Comparison of ENCODE assay signal across 1 cellular context in genomic region chr3:15858547-15859506, GRCh38.
TF ChIP-seq lines count a peak whose summit lies in the region.

No MANE protein-coding gene starts in this region.

TF ChIP-seq in HepG2, 621 proteins besides CTCF, POLR2A, EP300 and RAD21 (continued from another document and continues in another):
- TF ChIP-seq PRDM15 (CRISPR knock-in tag; IDR thresholded peaks at IDR 0.05) (0 out of 2 replicates have a peak, but pooled peaks have one; percentile 46), TRIM24 (CRISPR knock-in tag; IDR thresholded peaks at IDR 0.05) (no peak), SIN3A (IDR thresholded peaks at IDR 0.05; ENCODE audit: borderline replicate concordance, low read depth, low read length) (peak; percentile 79), ZNF670 (CRISPR knock-in tag; IDR thresholded peaks at IDR 0.05; ENCODE audit: borderline replicate concordance) (no peak; the same call in 1 of the 2 replicates), ZNF510 (CRISPR knock-in tag; IDR thresholded peaks at IDR 0.05; ENCODE audit: low read depth) (no peak), DR1 (CRISPR knock-in tag; IDR thresholded peaks at IDR 0.05) (no peak), FOXC1 (CRISPR knock-in tag; IDR thresholded peaks at IDR 0.05; ENCODE audit: borderline replicate concordance) (no peak), ZBTB44 (CRISPR knock-in tag; IDR thresholded peaks at IDR 0.05) (no peak), KDM3A (CRISPR knock-in tag; IDR thresholded peaks at IDR 0.05; ENCODE audit: low read depth) (peak; percentile 78; the same call in 1 of the 2 replicates), TARDBP (CRISPR knock-in tag; IDR thresholded peaks at IDR 0.05) (no peak), TCF7L2 (IDR thresholded peaks at IDR 0.05; ENCODE audit: low read depth, low read length) (no peak), SRSF4 (IDR thresholded peaks at IDR 0.05; ENCODE audit: low read depth, low read length, poor library complexity, severe bottlenecking) (no peak), ZBTB8A (CRISPR knock-in tag; IDR thresholded peaks at IDR 0.05; ENCODE audit: borderline replicate concordance, low read depth) (no peak), EED (CRISPR knock-in tag; IDR thresholded peaks at IDR 0.05) (peak; percentile 78; the same call in 1 of the 2 replicates), MAF1 (CRISPR knock-in tag; IDR thresholded peaks at IDR 0.05; ENCODE audit: borderline replicate concordance) (no peak), PCBP2 (optimal IDR thresholded peaks at IDR 0.05; ENCODE audit: low read depth, low read length, poor library complexity, severe bottlenecking) (no peak), ARID4A (CRISPR knock-in tag; IDR thresholded peaks at IDR 0.05; ENCODE audit: borderline replicate concordance) (peak; percentile 78), ZNF468 (CRISPR knock-in tag; IDR thresholded peaks at IDR 0.05) (no peak), TEAD2 (CRISPR knock-in tag; IDR thresholded peaks at IDR 0.05) (no peak), SRSF9 (IDR thresholded peaks at IDR 0.05; ENCODE audit: borderline replicate concordance, insufficient read depth, low read depth, low read length, poor library complexity, severe bottlenecking) (no peak), ZFP91 (CRISPR knock-in tag; IDR thresholded peaks at IDR 0.05; ENCODE audit: borderline replicate concordance) (peak; percentile 72; the same call in 1 of the 2 replicates), ZNF230 (CRISPR knock-in tag; IDR thresholded peaks at IDR 0.05) (no peak; the same call in 1 of the 2 replicates), ZNF775 (CRISPR knock-in tag; IDR thresholded peaks at IDR 0.05; ENCODE audit: borderline replicate concordance) (no peak), SMAD3 (CRISPR knock-in tag; IDR thresholded peaks at IDR 0.05) (no peak), PRDM10 (CRISPR knock-in tag; IDR thresholded peaks at IDR 0.05; ENCODE audit: low read depth) (no peak), ZNF552 (CRISPR knock-in tag; IDR thresholded peaks at IDR 0.05; ENCODE audit: borderline replicate concordance) (no peak), PCBP1 (IDR thresholded peaks at IDR 0.05; ENCODE audit: borderline replicate concordance, low read depth, low read length) (no peak), STAT5B (CRISPR knock-in tag; IDR thresholded peaks at IDR 0.05) (no peak), TGIF2 (CRISPR knock-in tag; IDR thresholded peaks at IDR 0.05) (no peak), ZNF276 (CRISPR knock-in tag; IDR thresholded peaks at IDR 0.05; ENCODE audit: low read depth) (no peak), RBM22 (optimal IDR thresholded peaks at IDR 0.05; ENCODE audit: low read length) (no peak), HOXD1 (CRISPR knock-in tag; IDR thresholded peaks at IDR 0.05) (peak; percentile 32; the same call in 1 of the 2 replicates), GLI4 (CRISPR knock-in tag; IDR thresholded peaks at IDR 0.05; ENCODE audit: borderline replicate concordance) (no peak), NFRKB (IDR thresholded peaks at IDR 0.05) (no peak), TRIM22 (IDR thresholded peaks at IDR 0.05) (no peak), CENPT (CRISPR knock-in tag; IDR thresholded peaks at IDR 0.05; ENCODE audit: low read depth) (no peak), ATF7 (IDR thresholded peaks at IDR 0.05) (no peak), ATF7 (CRISPR knock-in tag; IDR thresholded peaks at IDR 0.05) (no peak), AGO2 (optimal IDR thresholded peaks at IDR 0.05; ENCODE audit: low read depth, low read length) (peak; percentile 81), ZFP82 (CRISPR knock-in tag; IDR thresholded peaks at IDR 0.05; ENCODE audit: borderline replicate concordance) (no peak), ELF3 (CRISPR knock-in tag; IDR thresholded peaks at IDR 0.05) (peak; percentile 80), JDP2 (CRISPR knock-in tag; IDR thresholded peaks at IDR 0.05; ENCODE audit: borderline replicate concordance) (no peak), NFE2L2 (IDR thresholded peaks at IDR 0.05; ENCODE audit: low read length) (no peak), SNAPC5 (CRISPR knock-in tag; IDR thresholded peaks at IDR 0.05; ENCODE audit: borderline replicate concordance) (no peak), ZIK1 (CRISPR knock-in tag; IDR thresholded peaks at IDR 0.05; ENCODE audit: borderline replicate concordance, low read depth) (no peak)
